Comparison of ENCODE assay signal across 8 cellular contexts in the genomic region with DNA sequence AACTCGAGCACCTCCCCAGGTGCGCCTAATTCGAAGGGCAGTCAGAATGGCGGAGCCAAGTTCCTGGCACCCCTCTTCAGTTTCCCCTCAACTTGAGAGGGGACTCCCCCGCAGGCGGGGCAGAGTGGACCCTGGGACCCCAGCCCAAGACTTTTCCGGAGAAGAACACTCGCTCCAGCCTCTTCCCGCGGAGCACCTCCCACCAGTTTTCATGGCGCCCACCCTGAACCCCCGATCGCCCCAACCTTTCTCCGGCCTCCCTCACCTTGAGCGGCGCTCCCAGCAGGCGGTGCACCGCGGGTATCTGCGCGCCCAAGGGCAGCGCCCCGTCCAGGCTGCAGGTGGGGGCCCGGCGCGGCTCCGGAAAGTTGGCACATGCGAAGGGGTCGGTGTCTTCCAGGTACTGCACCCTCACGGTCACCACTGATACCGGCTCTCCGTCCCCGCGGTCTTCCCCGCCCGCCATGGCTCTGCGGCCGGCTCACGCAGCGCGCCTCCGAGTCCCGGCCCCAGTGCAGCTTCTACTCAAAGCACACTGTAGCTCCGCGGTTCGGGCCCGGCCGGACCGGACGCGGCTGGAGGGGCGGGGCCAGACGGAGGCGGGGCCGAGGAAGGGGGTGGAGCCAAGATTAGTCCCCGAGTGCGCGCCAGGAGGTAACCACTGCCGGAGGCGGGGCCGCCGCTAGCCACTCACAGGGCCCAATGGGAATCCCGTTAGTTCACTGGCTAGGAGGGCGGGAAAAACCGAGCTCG. TPM values are rescaled to one million over a fixed set of nuclear protein-coding genes. Genes with fewer than 3 reads are reported as not detected.
DNase-seq lines count a peak whose midpoint lies in the region; ATAC-seq and TF ChIP-seq lines count a peak whose summit lies in the region.

Gene FHOD1 (minus strand): TSS at position 537 of the 753 bp plus-strand sequence. CDS start 71 bp downstream, at position 466.

- H3K27ac Mint-ChIP-seq in activated CD4-positive, alpha-beta T cell treated with anti-CD3 and anti-CD28 coated beads, Interleukin-2, amount 10 ng/mL, durations not matched to agents 24 days and 14 days: peak within 1 kb of the TSS; percentile 91

- peak within 1 kb of the TSS; percentile 92 to 100 (median 98) for H3K4me2 ChIP-seq in BLaER1 treated with 17β-estradiol and CSF1 and Interleukin-3, amounts not matched to agents 10 nM and 100 nM

- ATAC-seq in GM19351 (IDR thresholded peaks at IDR 0.05; ENCODE audit: unreplicated experiment) (peak; percentile 44), HG03520 (IDR thresholded peaks at IDR 0.05; ENCODE audit: unreplicated experiment) (peak; percentile 51), left colon (peak; percentile 79)

- H3K27me3 ChIP-seq in BLaER1 treated with 17β-estradiol and CSF1 and Interleukin-3, amounts not matched to agents 10 nM and 100 nM: peaks cover 23 to 32% (median 29%) of the 10 kb centered on the region in 11 experiments
- H3K27me3 ChIP-seq in colonic mucosa: no peaks in the 10 kb centered on the region

- intact Hi-C loops in activated CD4-positive, alpha-beta T cell treated with anti-CD3 and anti-CD28 coated beads, Interleukin-2, amount 10 ng/mL, durations not matched to agents 24 days and 14 days (cut with micrococcal nuclease): loop anchor here (1.0 to 10.0 kb wide), 5 partner anchors 32 to 598 kb away; partner anchors contain the start of genes ATP6V0D1, CENPT, CTCF and MATCAP1
- intact Hi-C loops in colonic mucosa (cut with DNase I): no loop called here
- intact Hi-C loops in left colon (cut with DNase I, micrococcal nuclease): no loop called here

- peaks cover 49% of the 10 kb centered on the region for H3K4me1 Mint-ChIP-seq in activated CD4-positive, alpha-beta T cell treated with anti-CD3 and anti-CD28 coated beads, Interleukin-2, amount 10 ng/mL, durations not matched to agents 24 days and 14 days

- H3K9me3 ChIP-seq in BLaER1 treated with 17β-estradiol and CSF1 and Interleukin-3, amounts not matched to agents 10 nM and 100 nM (replicated peaks in 1 of 11): no peaks in the 10 kb centered on the region
- H3K9me3 ChIP-seq in colonic mucosa: no peaks in the 10 kb centered on the region

- TF ChIP-seq CTCF in colonic mucosa (IDR thresholded peaks at IDR 0.05): no peak

- peaks cover 55 to 83% (median 77%) of the 10 kb centered on the region in 10 experiments for H3K4me1 ChIP-seq in BLaER1 treated with 17β-estradiol and CSF1 and Interleukin-3, amounts not matched to agents 10 nM and 100 nM
- peaks cover 14% of the 10 kb centered on the region for H3K4me1 ChIP-seq in colonic mucosa

- H3K9me3 Mint-ChIP-seq in activated CD4-positive, alpha-beta T cell treated with anti-CD3 and anti-CD28 coated beads, Interleukin-2, amount 10 ng/mL, durations not matched to agents 24 days and 14 days: no peaks in the 10 kb centered on the region

- peaks cover 0 to 51% (median 18%) of the 10 kb centered on the region in 11 experiments; a peak in 15 of 22 replicates for H4K20me1 ChIP-seq in BLaER1 treated with 17β-estradiol and CSF1 and Interleukin-3, amounts not matched to agents 10 nM and 100 nM

- DNase-seq in NCI-H69 (lab: John Stamatoyannopoulos, UW) (peak; percentile 94), colonic mucosa (peak; percentile 99), left colon (peak; percentile 98 to 99)
- peak; percentile 100 for DNase-seq in activated CD4-positive, alpha-beta T cell treated with anti-CD3 and anti-CD28 coated beads, Interleukin-2, amount 10 ng/mL, durations not matched to agents 24 days and 14 days
- peak; percentile 92 to 98 for DNase-seq in stimulated activated CD4-positive, alpha-beta T cell treated with anti-CD3 and anti-CD28 coated beads, Interleukin-1b, Interleukin-23, amount 100 ng/mL, for 4 hours (ENCODE audit: low read depth in 2 of 2)

- peak within 1 kb of the TSS; percentile 66 to 86 (median 79) for H3K9ac ChIP-seq in BLaER1 treated with 17β-estradiol and CSF1 and Interleukin-3, amounts not matched to agents 10 nM and 100 nM
- peak within 1 kb of the TSS; percentile 91 to 93 for H3K9ac ChIP-seq in colonic mucosa (ENCODE audit: low read depth in 2 of 2, low read length in 2 of 2)

- H3K36me3 Mint-ChIP-seq in activated CD4-positive, alpha-beta T cell treated with anti-CD3 and anti-CD28 coated beads, Interleukin-2, amount 10 ng/mL, durations not matched to agents 24 days and 14 days (ENCODE audit: low read depth): peaks cover 7% of the 10 kb centered on the region

- H3K4me3 ChIP-seq in BLaER1 treated with 17β-estradiol and CSF1 and Interleukin-3, amounts not matched to agents 10 nM and 100 nM: peak within 1 kb of the TSS; percentile 73 to 89 (median 84)
- H3K4me3 ChIP-seq in colonic mucosa: peak within 1 kb of the TSS; percentile 59

- H3K27ac ChIP-seq in BLaER1 treated with 17β-estradiol and CSF1 and Interleukin-3, amounts not matched to agents 10 nM and 100 nM: peak within 1 kb of the TSS; percentile 11 to 92 (median 86); a peak in 21 of 22 replicates
- H3K27ac ChIP-seq in colonic mucosa: peak within 1 kb of the TSS; percentile 77

- 0 out of 22 replicates have a peak, but pooled peaks cover 0 to 2% (median 0%) of the 10 kb centered on the region in 11 experiments for H3K36me3 ChIP-seq in BLaER1 treated with 17β-estradiol and CSF1 and Interleukin-3, amounts not matched to agents 10 nM and 100 nM
- H3K36me3 ChIP-seq in colonic mucosa: no peaks in the 10 kb centered on the region

- H3K4me3 Mint-ChIP-seq in activated CD4-positive, alpha-beta T cell treated with anti-CD3 and anti-CD28 coated beads, Interleukin-2, amount 10 ng/mL, durations not matched to agents 24 days and 14 days: peak within 1 kb of the TSS; percentile 89

- H3K27me3 Mint-ChIP-seq in activated CD4-positive, alpha-beta T cell treated with anti-CD3 and anti-CD28 coated beads, Interleukin-2, amount 10 ng/mL, durations not matched to agents 24 days and 14 days: peaks cover 14% of the 10 kb centered on the region

RNA-seq across cellular contexts. Expression of gene FHOD1, which starts in this region (rescaled TPM):
- total RNA-seq in activated CD4-positive, alpha-beta T cell treated with anti-CD3 and anti-CD28 coated beads, Interleukin-2, amount 10 ng/mL, durations not matched to agents 24 days and 14 days: 128 TPM in 2 replicates
- total RNA-seq in colonic mucosa: 10 to 100 TPM; 21.6 to 47.2 TPM
- total RNA-seq in left colon: 10 to 100 TPM; 29.7 to 42.7 TPM

Comparison
In these comparisons a context has a peak if more than half of its experiments do, and no peak if none do; other contexts are left out.
1. Peak in every context shown above with its lines: DNase-seq, ATAC-seq, H3K4me3 ChIP-seq and H3K27ac ChIP-seq.